In the genomic region with DNA sequence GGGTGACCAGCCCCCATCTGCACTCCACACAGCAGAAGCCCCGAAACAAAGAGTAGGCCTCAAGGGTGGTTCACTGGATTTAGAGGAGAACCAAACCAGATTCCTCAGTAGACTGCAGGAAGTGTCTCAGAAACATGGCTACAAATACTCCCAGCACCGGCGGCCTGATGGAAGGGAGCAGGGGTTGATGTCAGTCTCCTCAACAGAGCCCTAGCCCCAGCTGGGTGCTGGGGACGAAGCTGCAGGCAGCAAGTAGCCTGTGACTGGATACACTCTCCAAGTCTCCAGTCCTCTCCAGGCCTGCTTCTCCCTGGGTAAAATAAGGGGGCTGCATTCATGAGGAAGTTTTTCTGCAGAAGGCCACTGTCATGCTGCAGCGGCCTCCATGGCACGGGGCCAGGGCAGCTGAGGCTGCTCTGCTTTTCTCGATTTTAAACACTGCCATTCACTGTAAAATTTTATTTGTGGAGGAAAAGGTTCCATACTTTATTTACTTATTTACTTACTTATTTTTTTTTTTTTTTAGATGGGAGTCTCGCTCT, we compare ENCODE assay signal across 18 cellular contexts.
"Had no signal": no experiment of that assay in that cellular context is flagged by ENCODE, and none has a peak within 500 bp of the region (broad histone marks: within the 10 kb centered on the region; RNA-seq: fewer than 3 reads in every experiment).

No MANE protein-coding gene starts in this region.

- H3K36me3 Mint-ChIP-seq: natural killer cell treated with Interleukin-12 subunit alpha and Interleukin-12 subunit beta and Interleukin-15 and Interleukin-18, amount 100 ng/mL, for 72 hours had no signal

- H3K4me3 ChIP-seq: ascending aorta, gastroesophageal sphincter, stomach, thyroid gland, uterus had no signal

- ATAC-seq: activated CD4-positive, CD25-positive, alpha-beta regulatory T cell treated with anti-CD3 and anti-CD28 coated beads, Interleukin-2, amount 50 U/mL, for 24 hours; gastroesophageal sphincter; left ventricle myocardium superior; natural killer cell treated with Interleukin-12 subunit alpha and Interleukin-12 subunit beta and Interleukin-15 and Interleukin-18, amount 100 ng/mL, for 72 hours; sciatic nerve; T-cell had no signal

- H3K9me3 ChIP-seq: ascending aorta, gastroesophageal sphincter, stomach, thyroid gland, uterus had no signal

- H3K36me3 ChIP-seq: uterus had no signal

- H3K27ac Mint-ChIP-seq: natural killer cell treated with Interleukin-12 subunit alpha and Interleukin-12 subunit beta and Interleukin-15 and Interleukin-18, amount 100 ng/mL, for 72 hours; progenitor cell of endocrine pancreas; T-cell had no signal

- H3K27ac ChIP-seq: ascending aorta had no signal

- H3K27me3 ChIP-seq: ascending aorta, gastroesophageal sphincter, stomach, thyroid gland, uterus had no signal

- H3K4me3 Mint-ChIP-seq: natural killer cell treated with Interleukin-12 subunit alpha and Interleukin-12 subunit beta and Interleukin-15 and Interleukin-18, amount 100 ng/mL, for 72 hours; T-cell had no signal

- DNase-seq: activated CD4-positive, alpha-beta T cell treated with anti-CD3 and anti-CD28 coated beads, Interleukin-2, amount 50 U/mL, for 1 hour; activated CD8-positive, alpha-beta memory T cell treated with anti-CD3 and anti-CD28 coated beads for 24 hours; activated naive CD4-positive, alpha-beta T cell; hippocampal formation; kidney; left ventricle myocardium superior; mesendoderm; stomach; T-cell; T-helper 9 cell; thyroid gland; uterus had no signal

- H3K9me3 Mint-ChIP-seq: natural killer cell treated with Interleukin-12 subunit alpha and Interleukin-12 subunit beta and Interleukin-15 and Interleukin-18, amount 100 ng/mL, for 72 hours; T-cell had no signal

- H3K4me1 Mint-ChIP-seq: T-cell had no signal

- H3K27me3 Mint-ChIP-seq: natural killer cell treated with Interleukin-12 subunit alpha and Interleukin-12 subunit beta and Interleukin-15 and Interleukin-18, amount 100 ng/mL, for 72 hours; T-cell had no signal
